ENCODE assay signal across 14 cellular contexts in genomic region chr7:130366561-130366960, GRCh38. TPM values are rescaled to one million over a fixed set of nuclear protein-coding genes. Genes with fewer than 3 reads are reported as not detected.
DNase-seq lines count a peak whose midpoint lies in the region; TF ChIP-seq lines count a peak whose summit lies in the region.
"Had no signal": no experiment of that assay in that cellular context is flagged by ENCODE, and none has a peak within 500 bp of the region (broad histone marks: within the 10 kb centered on the region; RNA-seq: fewer than 3 reads in every experiment).

No MANE protein-coding gene starts in this region.

- H3K4me3 Mint-ChIP-seq in mesothelial cell of epicardium (no peak overlapping the region), type B pancreatic cell (no peak overlapping the region)

- H3K4me1 Mint-ChIP-seq in mesothelial cell of epicardium (peaks cover 59% of the 10 kb centered on the region), type B pancreatic cell (ENCODE audit: unreplicated experiment) (peaks cover 54% of the 10 kb centered on the region)

- H3K27ac Mint-ChIP-seq in mesothelial cell of epicardium (peak overlapping the region; percentile 97), type B pancreatic cell (peak overlapping the region; percentile 63)

- TF ChIP-seq CTCF in mesothelial cell of epicardium (IDR thresholded peaks at IDR 0.05; ENCODE audit: unreplicated experiment) (no peak), type B pancreatic cell (conservative IDR thresholded peaks at IDR 0.05) (no peak)

- H3K36me3 Mint-ChIP-seq in mesothelial cell of epicardium (no peaks in the 10 kb centered on the region), type B pancreatic cell (no peaks in the 10 kb centered on the region)

- H3K27me3 Mint-ChIP-seq in mesothelial cell of epicardium (ENCODE audit: low read depth) (no peaks in the 10 kb centered on the region), type B pancreatic cell (no peaks in the 10 kb centered on the region)
- H3K27me3 Mint-ChIP-seq: activated T-cell treated with anti-CD3 and anti-CD28 coated beads, Interleukin-2, amount 50 U/mL, for 24 hours had no signal

- peak; percentile 9 for DNase-seq in activated CD8-positive, alpha-beta memory T cell treated with anti-CD3 and anti-CD28 coated beads, Interleukin-2, amount 50 U/mL, for 4 hours
- DNase-seq in activated CD8-positive, alpha-beta memory T cell treated with anti-CD3 and anti-CD28 coated beads, Interleukin-2, amount 50 U/mL, for 48 hours, result no peak
- DNase-seq in SW 1271 (lab: John Stamatoyannopoulos, UW), result peak; percentile 10 to 12
- no peak for DNase-seq in mesothelial cell of epicardium (ENCODE audit: low spot score in 2 of 2, unreplicated experiment in 2 of 2)
- DNase-seq in type B pancreatic cell (ENCODE audit: extremely low spot score, unreplicated experiment), result no peak
- no peak for DNase-seq in NCI-H774 (lab: John Stamatoyannopoulos, UW)
- DNase-seq in NCI-H345 treated with DMSO at 0.1 percent for 48 hours (lab: John Stamatoyannopoulos, UW; ENCODE audit: unreplicated experiment), result no peak
- no peak for DNase-seq in ecto neural progenitor cell (ENCODE audit: low spot score)
- DNase-seq: brain microvascular endothelial cell, DMS79, left ventricle myocardium superior, NCI-H1092, NCI-H524 treated with DMSO at 0.1 percent for 48 hours had no signal

- H3K9me3 Mint-ChIP-seq in mesothelial cell of epicardium (no peaks in the 10 kb centered on the region), type B pancreatic cell (no peaks in the 10 kb centered on the region)

RNA-seq across cellular contexts. Expression of gene CPA1, which starts 13.7 kb away (rescaled TPM):
- total RNA-seq in mesothelial cell of epicardium, result 0.75 to 1.4 TPM (median 1.1 TPM) in 3 replicates
- 0.41 TPM in 1 of 2 replicates, not detected in the other for total RNA-seq in type B pancreatic cell (ENCODE audit: low replicate concordance)
- total RNA-seq: left ventricle myocardium superior had no signal

RNA-seq across cellular contexts. Expression of gene CPA5, which starts 21.9 kb away (rescaled TPM):
- total RNA-seq in mesothelial cell of epicardium, result 0.58 TPM in 1 of 3 replicates, not detected in the others
- total RNA-seq in type B pancreatic cell (ENCODE audit: low replicate concordance), result 0.68 TPM in 1 of 2 replicates, not detected in the other
- total RNA-seq: left ventricle myocardium superior had no signal

Comparison
In these comparisons a context has a peak if more than half of its experiments do, and no peak if none do; other contexts are left out.
1. DNase-seq: peak in activated CD8-positive, alpha-beta memory T cell treated with anti-CD3 and anti-CD28 coated beads, Interleukin-2, amount 50 U/mL, for 4 hours (single experiment) and SW 1271 (2 of 2); none in activated CD8-positive, alpha-beta memory T cell treated with anti-CD3 and anti-CD28 coated beads, Interleukin-2, amount 50 U/mL, for 48 hours (single experiment), mesothelial cell of epicardium (0 of 2), type B pancreatic cell (single experiment), NCI-H774 (single experiment), NCI-H345 treated with DMSO at 0.1 percent for 48 hours (single experiment) and ecto neural progenitor cell (single experiment).